ENCODE assay signal across 24 cellular contexts in genomic region chr9:89863141-89863540, GRCh38.
DNase-seq lines count a peak whose midpoint lies in the region; ATAC-seq and TF ChIP-seq lines count a peak whose summit lies in the region.
"Had no signal": no experiment of that assay in that cellular context is flagged by ENCODE, and none has a peak within 500 bp of the region (broad histone marks: within the 10 kb centered on the region; RNA-seq: fewer than 3 reads in every experiment).

No MANE protein-coding gene starts in this region.

- no peak overlapping the region for H2BK12ac ChIP-seq in neuronal stem cell (ENCODE audit: low read length)

- peak overlapping the region; percentile 62 for H3K18ac ChIP-seq in neuronal stem cell (ENCODE audit: low read length)

- no peak overlapping the region for H4K91ac ChIP-seq in neuronal stem cell (ENCODE audit: low read depth, low read length, poor library complexity)

- H3K14ac ChIP-seq in neuronal stem cell (ENCODE audit: low read length) = no peak overlapping the region

- no peaks in the 10 kb centered on the region for H3K36me3 ChIP-seq in lower lobe of right lung
- H3K36me3 ChIP-seq in neuronal stem cell (replicated peaks in 1 of 2; ENCODE audit: control insufficient read depth in 2 of 2, insufficient read depth in 2 of 2, low read length in 2 of 2) = no peaks in the 10 kb centered on the region
- no peaks in the 10 kb centered on the region for H3K36me3 ChIP-seq in gastrocnemius medialis
- H3K36me3 ChIP-seq: SJSA1 had no signal

- H2BK5ac ChIP-seq in neuronal stem cell (ENCODE audit: low read length) = no peak overlapping the region

- no peak overlapping the region for H3K23ac ChIP-seq in neuronal stem cell (ENCODE audit: low read depth, low read length, poor library complexity)

- H2BK15ac ChIP-seq in neuronal stem cell (ENCODE audit: low read length) = no peak overlapping the region

- no peak overlapping the region for H3K4me3 ChIP-seq in lower lobe of right lung
- no peak overlapping the region for H3K4me3 ChIP-seq in neuronal stem cell (ENCODE audit: low read length in 2 of 2)
- H3K4me3 ChIP-seq in gastrocnemius medialis = no peak overlapping the region
- H3K4me3 ChIP-seq: PC-9, SJSA1 had no signal

- peaks cover 6% of the 10 kb centered on the region for H3K4me1 ChIP-seq in lower lobe of right lung
- peaks cover 0 to 10% of the 10 kb centered on the region in 2 donors for H3K4me1 ChIP-seq in neuronal stem cell (ENCODE audit: control insufficient read depth in 2 of 2, insufficient read depth in 1 of 2, low read depth in 1 of 2, low read length in 2 of 2)
- H3K4me1 ChIP-seq in gastrocnemius medialis = no peaks in the 10 kb centered on the region
- H3K4me1 ChIP-seq: Caco-2, SJSA1 had no signal

- H3K79me1 ChIP-seq in neuronal stem cell (ENCODE audit: low read depth, low read length) = no peaks in the 10 kb centered on the region

- in situ Hi-C loops in gastrocnemius medialis (cut with MboI; ENCODE audit: low sequenced_read_pairs in 4 of 4) = no loop called here

- no peak overlapping the region for H3K4ac ChIP-seq in neuronal stem cell (ENCODE audit: low read length)

- no peak overlapping the region for H4K8ac ChIP-seq in neuronal stem cell (ENCODE audit: low read depth, low read length)

- no peak overlapping the region for H2AFZ ChIP-seq in neuronal stem cell (ENCODE audit: low read length)
- H2AFZ ChIP-seq: PC-9 had no signal

- H3K27ac ChIP-seq in lower lobe of right lung (no peak overlapping the region), neuronal stem cell (replicated peaks; ENCODE audit: low read length) (no peak overlapping the region), gastrocnemius medialis (no peak overlapping the region)
- H3K27ac ChIP-seq: PC-9, SJSA1 had no signal

- intact Hi-C loops in cardiac septum (cut with DNase I) (no loop called here), left ventricle myocardium superior (cut with micrococcal nuclease) (no loop called here), lower lobe of right lung (cut with DNase I) (no loop called here), gastrocnemius medialis (cut with DNase I; ENCODE audit: low total_unique reads) (no loop called here)

- no peak for TF ChIP-seq POLR2A in gastrocnemius medialis (IDR thresholded peaks at IDR 0.05)

- no peak overlapping the region for H3K9ac ChIP-seq in neuronal stem cell (ENCODE audit: low read depth, low read length, poor library complexity)

- H3K4me2 ChIP-seq in neuronal stem cell (ENCODE audit: insufficient read depth, low read length, poor library complexity, severe bottlenecking) = no peak overlapping the region
- H3K4me2 ChIP-seq: PC-9 had no signal

- H3K9me3 ChIP-seq in lower lobe of right lung = no peaks in the 10 kb centered on the region
- no peaks in the 10 kb centered on the region for H3K9me3 ChIP-seq in neuronal stem cell (replicated peaks in 1 of 2; ENCODE audit: control insufficient read depth in 2 of 2, insufficient read depth in 1 of 2, low read depth in 1 of 2, low read length in 2 of 2)
- H3K9me3 ChIP-seq in gastrocnemius medialis = no peaks in the 10 kb centered on the region
- H3K9me3 ChIP-seq: Caco-2, SJSA1 had no signal

- WGBS in neuronal stem cell (ENCODE audit: extremely low coverage in 2 of 2, insufficient read length in 2 of 2, insufficient replicate concordance in 1 of 2), 2 donors = no CpG with 5 or more reads among the region's 8 CpGs

- no peak overlapping the region for H2AK5ac ChIP-seq in neuronal stem cell (ENCODE audit: low read depth, low read length)

- DNase-seq in cardiac septum (ENCODE audit: low spot score) = peak; percentile 59
- DNase-seq in left ventricle myocardium superior = no peak
- peak; percentile 8 for DNase-seq in lower lobe of right lung
- no peak for DNase-seq in neuronal stem cell (ENCODE audit: low spot score)
- DNase-seq in gastrocnemius medialis = no peak
- no peak for DNase-seq in NCI-H1105 (lab: John Stamatoyannopoulos, UW)
- DNase-seq in central memory CD4-positive, alpha-beta T cell = no peak
- no peak for DNase-seq in stimulated activated CD4-positive, alpha-beta T cell treated with anti-CD3 and anti-CD28 coated beads, Interleukin-15, amount 100 ng/mL, for 24 hours
- DNase-seq: C1 segment of cervical spinal cord; Caco-2; CD8-positive, alpha-beta T cell; DMS 273 treated with DMSO at 0.1 percent for 48 hours; Kasumi-1; NCI-H1092 treated with DMSO at 0.1 percent for 48 hours; NCI-H1436 treated with DMSO at 0.1 percent for 48 hours; NCI-H187 treated with DMSO at 0.1 percent for 48 hours; NCI-H2107; NCI-H446 treated with DMSO at 0.1 percent for 48 hours; NCI-H526 treated with DMSO at 0.1 percent for 48 hours; PC-9; Right ventricle myocardium superior; RPMI8226 had no signal

- ATAC-seq in left ventricle myocardium superior (no peak), lower lobe of right lung (no peak), gastrocnemius medialis (no peak)
- ATAC-seq: CD8-positive, alpha-beta T cell; HepG2 had no signal

- H3K27me3 ChIP-seq in lower lobe of right lung (ENCODE audit: low read depth) (no peaks in the 10 kb centered on the region), neuronal stem cell (ENCODE audit: control insufficient read depth in 3 of 3, insufficient read depth in 3 of 3, low read depth in 1 of 3, low read length in 3 of 3) (peaks cover 0 to 5% (median 0%) of the 10 kb centered on the region in 3 experiments), gastrocnemius medialis (no peaks in the 10 kb centered on the region)
- H3K27me3 ChIP-seq: SJSA1 had no signal

- TF ChIP-seq CTCF in lower lobe of right lung (IDR thresholded peaks at IDR 0.05) = no peak
- TF ChIP-seq CTCF in gastrocnemius medialis (IDR thresholded peaks at IDR 0.05 in 4 of 5, conservative IDR thresholded peaks at IDR 0.05 in 1 of 5) = no peak

- no peak overlapping the region for H2BK120ac ChIP-seq in neuronal stem cell (ENCODE audit: low read depth, low read length)

Comparison
In these comparisons a context has a peak if more than half of its experiments do, and no peak if none do; other contexts are left out.
1. DNase-seq: peak in cardiac septum (single experiment) and lower lobe of right lung (single experiment); none in left ventricle myocardium superior (single experiment), neuronal stem cell (single experiment), gastrocnemius medialis (0 of 2), NCI-H1105 (single experiment), central memory CD4-positive, alpha-beta T cell (single experiment) and stimulated activated CD4-positive, alpha-beta T cell treated with anti-CD3 and anti-CD28 coated beads, Interleukin-15, amount 100 ng/mL, for 24 hours (single experiment).